Comparison of ENCODE assay signal across 9 cellular contexts in genomic region chr11:128399186-128399585, GRCh38.
A peak's percentile ranks its signal among the peaks of the same experiment; 100 is the strongest.
DNase-seq lines count a peak whose midpoint lies in the region; ATAC-seq, FAIRE-seq and TF ChIP-seq lines count a peak whose summit lies in the region.
"Had no signal": no experiment of that assay in that cellular context is flagged by ENCODE, and none has a peak within 500 bp of the region (broad histone marks: within the 10 kb centered on the region; RNA-seq: fewer than 3 reads in every experiment).

No MANE protein-coding gene starts in this region.

- no TSS peak for BruUV-seq in HepG2 (replicated peaks; lab: Mats Ljungman, UMichigan)

- H3K9me3 ChIP-seq in HepG2 (ENCODE audit: low read length), result no peaks in the 10 kb centered on the region
- no peaks in the 10 kb centered on the region for H3K9me3 ChIP-seq in right lobe of liver

- intact Hi-C loops in HepG2 (cut with micrococcal nuclease; ENCODE audit: unreplicated experiment) (no loop called here), right lobe of liver (cut with DNase I) (no loop called here)

- no peak for FAIRE-seq in HepG2 (lab: Jason Lieb, UNC)

- in situ Hi-C loops in HepG2 (cut with HindIII; ENCODE audit: extremely low pct_ligation_motif_present, low pct_unique_long_range_greater_than_20kb), result no loop called here

- no peak overlapping the region for H2AFZ ChIP-seq in HepG2 (ENCODE audit: low read length)

- TF ChIP-seq EP300 in HepG2 (IDR thresholded peaks at IDR 0.05; ENCODE audit: low read depth in 2 of 2, low read length in 2 of 2) (no peak), HepG2 (CRISPR knock-in tag; IDR thresholded peaks at IDR 0.05; ENCODE audit: borderline replicate concordance) (no peak)

- WGBS in HepG2 (ENCODE audit: low lambda C conversion rate), result 20% methylated on average over 1 of the region's 1 CpG
- 63% methylated on average over 1 of the region's 1 CpG for WGBS in right lobe of liver (ENCODE audit: insufficient coverage, low coverage, low lambda C conversion rate, missing lambda C conversion rate)

- H3K9ac ChIP-seq in HepG2 (ENCODE audit: insufficient read depth, low read depth, low read length), result no peak overlapping the region
- H3K9ac ChIP-seq: KMS-11 had no signal

- DNase-seq in HepG2 (ENCODE audit: low spot score) (no peak), right lobe of liver (no peak), amniotic epithelial cell (ENCODE audit: low read depth) (peak; percentile 87), iPS-NIHi11 (ENCODE audit: low spot score) (no peak), A172 (ENCODE audit: low spot score) (no peak)
- no peak for DNase-seq in stimulated activated naive CD8-positive, alpha-beta T cell treated with anti-CD3 and anti-CD28 coated beads, Interleukin-15, Interleukin-2, amounts not matched to agents 100 U/mL and 50 U/mL, for 24 hours
- DNase-seq in stimulated activated CD4-positive, alpha-beta T cell treated with anti-CD3 and anti-CD28 coated beads, Interleukin-4, amount 100 ng/mL, for 1 hour, result no peak

- CTCF ChIA-PET in HepG2 (lab: Yijun Ruan, JAX; ENCODE audit: low intra/inter-chr PET ratio, low total read pairs), result no interaction called here

- no peak for TF ChIP-seq POLR2A in HepG2 (IDR thresholded peaks at IDR 0.05; ENCODE audit: insufficient read depth in 1 of 2, low read depth in 2 of 2, low read length in 2 of 2)
- TF ChIP-seq POLR2A in right lobe of liver (IDR thresholded peaks at IDR 0.05), result no peak

- ATAC-seq in HepG2 (no peak), right lobe of liver (no peak), HG03342 (IDR thresholded peaks at IDR 0.05; ENCODE audit: unreplicated experiment) (peak; percentile 75)
- ATAC-seq in stimulated activated naive CD8-positive, alpha-beta T cell treated with anti-CD3 and anti-CD28 coated beads, Interleukin-15, Interleukin-2, amounts not matched to agents 100 U/mL and 50 U/mL, for 24 hours, result peak; percentile 51

- TF ChIP-seq RAD21 in HepG2 (CRISPR knock-in tag; IDR thresholded peaks at IDR 0.05), result no peak

- POLR2A ChIA-PET in HepG2 (lab: Yijun Ruan, JAX), result no interaction called here

- H3K4me3 ChIP-seq in HepG2 (replicated peaks in 1 of 3; ENCODE audit: insufficient read depth in 1 of 3, low read depth in 2 of 3, low read length in 3 of 3) (no peak overlapping the region), right lobe of liver (no peak overlapping the region)

- no peak overlapping the region for H3K27ac ChIP-seq in HepG2 (ENCODE audit: extremely low read length, insufficient read depth, low read length)
- no peak overlapping the region for H3K27ac ChIP-seq in right lobe of liver
- H3K27ac ChIP-seq: KMS-11 had no signal

- no peaks in the 10 kb centered on the region for H3K79me2 ChIP-seq in HepG2 (ENCODE audit: insufficient read depth, low read length)

- H3K27me3 ChIP-seq in HepG2 (ENCODE audit: control insufficient read depth in 1 of 2, insufficient read depth in 2 of 2, low read length in 2 of 2) (no peaks in the 10 kb centered on the region), right lobe of liver (no peaks in the 10 kb centered on the region)

- no peak overlapping the region for H3K4me2 ChIP-seq in HepG2 (ENCODE audit: low read depth, low read length)
- H3K4me2 ChIP-seq: KMS-11 had no signal

- no peaks in the 10 kb centered on the region for H3K36me3 ChIP-seq in HepG2 (replicated peaks in 1 of 2; ENCODE audit: control insufficient read depth in 1 of 2, insufficient read depth in 2 of 2, low read length in 2 of 2)
- H3K36me3 ChIP-seq in right lobe of liver, result no peaks in the 10 kb centered on the region

- H3K4me1 ChIP-seq in HepG2 (ENCODE audit: insufficient read depth, low read length) (no peaks in the 10 kb centered on the region), right lobe of liver (no peaks in the 10 kb centered on the region)

- TF ChIP-seq CTCF in HepG2 (CRISPR knock-in tag; IDR thresholded peaks at IDR 0.05), result no peak
- no peak for TF ChIP-seq CTCF in right lobe of liver (IDR thresholded peaks at IDR 0.05)

- no peaks in the 10 kb centered on the region for H4K20me1 ChIP-seq in HepG2 (ENCODE audit: insufficient read depth, low read length)

TF ChIP-seq in HepG2, 621 proteins besides CTCF, POLR2A, EP300 and RAD21:
- no peak for TF ChIP-seq BHLHE40 (IDR thresholded peaks at IDR 0.05; ENCODE audit: low read length)
- TF ChIP-seq ATF7 (IDR thresholded peaks at IDR 0.05), result peak; percentile 54
- no peak for TF ChIP-seq ATF7 (CRISPR knock-in tag; IDR thresholded peaks at IDR 0.05)
- no peak for TF ChIP-seq ZNF234 (CRISPR knock-in tag; conservative IDR thresholded peaks at IDR 0.05)
- no peak for TF ChIP-seq SALL1 (CRISPR knock-in tag; IDR thresholded peaks at IDR 0.05)

Comparison
In these comparisons a context has a peak if more than half of its experiments do, and no peak if none do; other contexts are left out.
1. ATAC-seq: peak in HG03342 (single experiment) and stimulated activated naive CD8-positive, alpha-beta T cell treated with anti-CD3 and anti-CD28 coated beads, Interleukin-15, Interleukin-2, amounts not matched to agents 100 U/mL and 50 U/mL, for 24 hours (single experiment); none in HepG2 (single experiment) and right lobe of liver (0 of 4).